Comparison of ENCODE assay signal across 8 cellular contexts in the genomic region with DNA sequence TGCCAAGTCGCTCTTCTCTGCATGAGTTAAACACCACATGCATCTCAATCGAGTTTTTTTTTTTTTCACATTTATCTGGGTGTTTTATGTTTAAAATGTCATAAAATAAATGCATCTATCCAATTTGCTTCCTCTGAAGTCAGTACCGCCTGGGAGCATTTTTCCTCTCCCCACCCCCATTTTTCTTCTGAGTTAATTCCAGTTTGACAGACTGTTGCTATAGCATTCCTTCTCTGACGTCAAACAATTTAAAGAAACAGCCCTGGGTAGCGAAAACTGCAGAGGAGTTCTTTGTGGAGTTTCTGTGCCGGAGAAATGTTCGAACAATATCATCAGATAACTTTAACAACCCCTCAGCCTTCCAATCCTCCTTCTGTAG. TPM values are rescaled to one million over a fixed set of nuclear protein-coding genes. Genes with fewer than 3 reads are reported as not detected.
DNase-seq lines count a peak whose midpoint lies in the region; ATAC-seq and TF ChIP-seq lines count a peak whose summit lies in the region.

No MANE protein-coding gene starts in this region.

- no peaks in the 10 kb centered on the region for H3K9me3 ChIP-seq in adipocyte (ENCODE audit: control insufficient read depth, low read length)
- H3K9me3 ChIP-seq in tibial nerve = no peaks in the 10 kb centered on the region

- no peaks in the 10 kb centered on the region for H3K9me3 Mint-ChIP-seq in activated T-cell treated with anti-CD3 and anti-CD28 coated beads, Interleukin-2, amount 50 U/mL, for 4 hours

- H3K4me1 ChIP-seq in adipocyte (ENCODE audit: control insufficient read depth, insufficient read depth, low read length) = peaks cover 24% of the 10 kb centered on the region
- H3K4me1 ChIP-seq in tibial nerve = peaks cover 0 to 46% (median 7%) of the 10 kb centered on the region in 4 donors

- ATAC-seq in activated T-cell treated with anti-CD3 and anti-CD28 coated beads, Interleukin-2, amount 50 U/mL, for 4 hours = no peak

- TF ChIP-seq POLR2A in tibial nerve (IDR thresholded peaks at IDR 0.05) = no peak

- H3K27me3 ChIP-seq in adipocyte (replicated peaks; ENCODE audit: control insufficient read depth, insufficient read depth, low read length) (no peaks in the 10 kb centered on the region), layer of hippocampus (ENCODE audit: control insufficient read depth, insufficient read depth, low read length) (no peaks in the 10 kb centered on the region), tibial nerve (no peaks in the 10 kb centered on the region)

- H3K36me3 ChIP-seq in adipocyte (ENCODE audit: control insufficient read depth, insufficient read depth, low read length, severe bottlenecking) (no peaks in the 10 kb centered on the region), tibial nerve (no peaks in the 10 kb centered on the region)

- H3K27me3 Mint-ChIP-seq in activated T-cell treated with anti-CD3 and anti-CD28 coated beads, Interleukin-2, amount 50 U/mL, for 4 hours (ENCODE audit: low read depth) = peaks cover 66% of the 10 kb centered on the region

- peak overlapping the region; percentile 78 for H3K27ac ChIP-seq in layer of hippocampus (ENCODE audit: low read depth, low read length)
- H3K27ac ChIP-seq in tibial nerve = peak overlapping the region; percentile 84 to 99 (median 94)

- DNase-seq in activated T-cell treated with anti-CD3 and anti-CD28 coated beads, Interleukin-2, amount 50 U/mL, for 4 hours = no peak
- DNase-seq in activated T-cell treated with anti-CD3 and anti-CD28 coated beads for 4 hours = no peak
- DNase-seq in adipocyte (ENCODE audit: low read depth) = peak; percentile 84
- DNase-seq in tibial nerve (ENCODE audit: low spot score in 2 of 2) = no peak
- DNase-seq in NCI-H748 (lab: John Stamatoyannopoulos, UW; ENCODE audit: unreplicated experiment) = no peak
- no peak for DNase-seq in NCI-H526 treated with DMSO at 0.1 percent for 48 hours (lab: John Stamatoyannopoulos, UW)
- DNase-seq in activated effector memory CD4-positive, alpha-beta T cell treated with Interleukin-2 at 50 U/mL for 16 hours = no peak

- H3K4me1 Mint-ChIP-seq in activated T-cell treated with anti-CD3 and anti-CD28 coated beads, Interleukin-2, amount 50 U/mL, for 4 hours (ENCODE audit: low read depth) = peaks cover 19% of the 10 kb centered on the region

- peak overlapping the region; percentile 81 for H3K4me3 Mint-ChIP-seq in activated T-cell treated with anti-CD3 and anti-CD28 coated beads, Interleukin-2, amount 50 U/mL, for 4 hours

- WGBS in tibial nerve, 2 donors = 23 to 28% methylated on average over 7 of the region's 7 CpGs

- no peaks in the 10 kb centered on the region for H3K36me3 Mint-ChIP-seq in activated T-cell treated with anti-CD3 and anti-CD28 coated beads, Interleukin-2, amount 50 U/mL, for 4 hours (ENCODE audit: insufficient read depth)

- H3K9ac ChIP-seq in adipocyte (ENCODE audit: low read length) = peak overlapping the region; percentile 94

- TF ChIP-seq EP300 in tibial nerve (IDR thresholded peaks at IDR 0.05) = no peak

- no peak for TF ChIP-seq CTCF in tibial nerve (IDR thresholded peaks at IDR 0.05)

- H3K4me3 ChIP-seq in adipocyte (ENCODE audit: low read length) (peak overlapping the region; percentile 93), tibial nerve (peak overlapping the region in 3 of 4 donors; percentile 62 to 95 (median 89))

RNA-seq across cellular contexts. Expression of a gene that starts 0.9 kb away (rescaled TPM):
- 1 to 10 TPM in 1 of 3 donors, under 1 TPM in 2; 0.58 to 1.1 (median 0.63) TPM for total RNA-seq in activated T-cell treated with anti-CD3 and anti-CD28 coated beads, Interleukin-2, amount 50 U/mL, for 4 hours
- 10 to 100 TPM; 32.2 to 47.9 (median 36.3) TPM for total RNA-seq in tibial nerve

Comparison
In these comparisons a context has a peak if more than half of its experiments do, and no peak if none do; other contexts are left out.
1. RNA of a gene that starts 0.9 kb away (total RNA-seq): 32.2 to 47.9 TPM in tibial nerve; 0.58 to 1.1 TPM in activated T-cell treated with anti-CD3 and anti-CD28 coated beads, Interleukin-2, amount 50 U/mL, for 4 hours; every median in the first group is over 10 times any median in the second.